Comparison of ENCODE assay signal across 9 cellular contexts in the genomic region with DNA sequence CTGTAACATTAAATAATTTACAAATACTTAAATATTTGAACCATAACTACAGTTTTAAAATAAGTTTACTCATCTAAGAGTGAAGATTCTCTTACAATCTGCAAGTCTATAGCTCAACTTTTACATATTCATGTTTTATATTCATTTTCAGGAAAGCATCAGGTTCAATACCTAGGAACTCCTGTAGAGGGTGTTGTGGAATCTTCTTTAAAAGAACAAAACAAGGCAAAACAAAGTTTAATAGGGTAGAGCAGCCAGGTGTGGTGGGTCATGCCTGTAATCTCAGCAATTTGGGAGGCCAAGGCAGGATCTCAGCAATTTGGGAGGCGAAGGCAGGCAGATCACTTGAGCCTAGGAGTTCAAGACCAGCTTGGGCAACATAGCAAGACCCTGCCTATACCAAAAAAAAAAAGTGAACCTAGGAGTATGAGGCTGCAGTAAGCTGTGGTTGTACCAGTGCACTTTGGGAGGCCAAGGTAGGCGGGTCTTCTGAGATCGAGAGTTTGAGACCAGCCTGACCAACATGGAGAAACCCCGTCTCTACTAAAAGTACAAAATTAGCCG. TPM values are rescaled to one million over a fixed set of nuclear protein-coding genes. Genes with fewer than 3 reads are reported as not detected.
A peak's percentile ranks its signal among the peaks of the same experiment; 100 is the strongest.
DNase-seq lines count a peak whose midpoint lies in the region; ATAC-seq and TF ChIP-seq lines count a peak whose summit lies in the region.
"Had no signal": no experiment of that assay in that cellular context is flagged by ENCODE, and none has a peak within 500 bp of the region (broad histone marks: within the 10 kb centered on the region; RNA-seq: fewer than 3 reads in every experiment).

No MANE protein-coding gene starts in this region.

- H3K4me1 Mint-ChIP-seq in mesothelial cell of epicardium, result peaks cover 17% of the 10 kb centered on the region

- H3K9me3 Mint-ChIP-seq in mesothelial cell of epicardium, result no peaks in the 10 kb centered on the region

- intact Hi-C loops in posterior vena cava (cut with DNase I) (no loop called here), psoas muscle (cut with DNase I) (no loop called here)

- H3K4me1 ChIP-seq in adipocyte (ENCODE audit: control insufficient read depth, insufficient read depth, low read length) (no peaks in the 10 kb centered on the region), psoas muscle (no peaks in the 10 kb centered on the region)

- H3K4me3 Mint-ChIP-seq in mesothelial cell of epicardium, result no peak overlapping the region

- DNase-seq in DMS53 (lab: John Stamatoyannopoulos, UW), result peak; percentile 57
- DNase-seq in adipocyte (ENCODE audit: low read depth), result peak; percentile 43
- no peak for DNase-seq in mesothelial cell of epicardium (ENCODE audit: low spot score in 2 of 2, unreplicated experiment in 2 of 2)
- DNase-seq in posterior vena cava (ENCODE audit: low spot score), result no peak
- no peak for DNase-seq in psoas muscle
- DNase-seq in NCI-H2171 (lab: John Stamatoyannopoulos, UW), result no peak
- DNase-seq in NK-92 treated with Interleukin-12 subunit alpha and Interleukin-12 subunit beta, amount 100 ng/mL, for 24 hours (lab: John Stamatoyannopoulos, UW), result no peak
- DNase-seq: activated naive CD4-positive, alpha-beta T cell treated with anti-CD3 and anti-CD28 coated beads, Interleukin-2, amount 50 U/mL, for 16 hours had no signal

- WGBS in psoas muscle, 3 donors, result 90 to 97% (median 94%) methylated on average over 5 of the region's 5 CpGs

- H3K4me3 ChIP-seq in adipocyte (ENCODE audit: low read length), result no peak overlapping the region
- no peak overlapping the region for H3K4me3 ChIP-seq in psoas muscle

- no peak overlapping the region for H3K9ac ChIP-seq in adipocyte (ENCODE audit: low read length)

- TF ChIP-seq CTCF in mesothelial cell of epicardium (IDR thresholded peaks at IDR 0.05; ENCODE audit: unreplicated experiment) (peak; percentile 51), psoas muscle (IDR thresholded peaks at IDR 0.05) (no peak)

- H3K9me3 ChIP-seq in adipocyte (ENCODE audit: control insufficient read depth, low read length) (peaks cover under 1% of the 10 kb centered on the region), psoas muscle (no peaks in the 10 kb centered on the region)

- H3K27ac Mint-ChIP-seq in mesothelial cell of epicardium, result no peak overlapping the region

- H3K27ac ChIP-seq in psoas muscle, result no peak overlapping the region

- no peaks in the 10 kb centered on the region for H3K36me3 Mint-ChIP-seq in mesothelial cell of epicardium

- peak; percentile 59 for ATAC-seq in HG03432 (IDR thresholded peaks at IDR 0.05; ENCODE audit: unreplicated experiment)
- ATAC-seq in psoas muscle, result no peak

- no peaks in the 10 kb centered on the region for H3K36me3 ChIP-seq in adipocyte (ENCODE audit: control insufficient read depth, insufficient read depth, low read length, severe bottlenecking)
- no peaks in the 10 kb centered on the region for H3K36me3 ChIP-seq in psoas muscle (ENCODE audit: insufficient read depth in 1 of 2, low read depth in 1 of 2)

- H3K27me3 ChIP-seq in adipocyte (replicated peaks; ENCODE audit: control insufficient read depth, insufficient read depth, low read length) (peaks cover 7% of the 10 kb centered on the region), psoas muscle (ENCODE audit: insufficient read depth in 3 of 3, low read length in 2 of 3) (no peaks in the 10 kb centered on the region)

- H3K27me3 Mint-ChIP-seq in mesothelial cell of epicardium (ENCODE audit: low read depth), result no peaks in the 10 kb centered on the region

RNA-seq across cellular contexts. Expression of gene ST8SIA6, which starts 45.1 kb away (rescaled TPM):
- total RNA-seq in mesothelial cell of epicardium (1.4 to 1.7 TPM (median 1.4 TPM) in 3 replicates), posterior vena cava (1 to 10 TPM; 3.1 to 4.5 TPM), psoas muscle (1 to 10 TPM; 1.1 to 2.1 (median 1.2) TPM)
- polyA plus RNA-seq in psoas muscle, result under 1 TPM; 0.12 to 0.23 (median 0.13) TPM

Comparison
In these comparisons a context has a peak if more than half of its experiments do, and no peak if none do; other contexts are left out.
1. DNase-seq: peak in DMS53 (single experiment) and adipocyte (single experiment); none in mesothelial cell of epicardium (0 of 2), posterior vena cava (single experiment), psoas muscle (0 of 2), NCI-H2171 (single experiment) and NK-92 treated with Interleukin-12 subunit alpha and Interleukin-12 subunit beta, amount 100 ng/mL, for 24 hours (single experiment).